Comparison of ENCODE assay signal across 1 cellular context in the genomic region with DNA sequence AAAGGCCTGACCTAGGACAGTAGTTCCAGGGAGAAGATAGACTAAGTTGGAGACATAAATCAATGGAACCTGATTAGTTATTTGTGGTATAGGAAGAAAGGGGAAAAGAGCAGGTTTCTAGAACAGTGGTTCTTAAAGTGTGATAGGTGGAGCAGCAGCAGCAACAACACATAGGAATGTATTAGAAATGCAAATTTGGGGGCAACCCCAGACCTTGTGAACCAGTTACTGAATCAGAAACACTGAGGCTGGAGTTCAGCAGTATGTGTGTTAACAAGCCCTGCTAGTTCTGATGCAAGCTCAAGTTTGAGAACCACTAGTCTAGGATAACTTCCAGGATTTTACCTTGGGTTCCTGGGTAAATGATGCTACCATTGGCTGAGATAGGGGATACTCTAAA.
TF ChIP-seq lines count a peak whose summit lies in the region.

No MANE protein-coding gene starts in this region.

TF ChIP-seq in HCT116, 20 proteins besides CTCF, POLR2A, EP300 and RAD21 (continued from another document):
- TF ChIP-seq, protein P1, sequence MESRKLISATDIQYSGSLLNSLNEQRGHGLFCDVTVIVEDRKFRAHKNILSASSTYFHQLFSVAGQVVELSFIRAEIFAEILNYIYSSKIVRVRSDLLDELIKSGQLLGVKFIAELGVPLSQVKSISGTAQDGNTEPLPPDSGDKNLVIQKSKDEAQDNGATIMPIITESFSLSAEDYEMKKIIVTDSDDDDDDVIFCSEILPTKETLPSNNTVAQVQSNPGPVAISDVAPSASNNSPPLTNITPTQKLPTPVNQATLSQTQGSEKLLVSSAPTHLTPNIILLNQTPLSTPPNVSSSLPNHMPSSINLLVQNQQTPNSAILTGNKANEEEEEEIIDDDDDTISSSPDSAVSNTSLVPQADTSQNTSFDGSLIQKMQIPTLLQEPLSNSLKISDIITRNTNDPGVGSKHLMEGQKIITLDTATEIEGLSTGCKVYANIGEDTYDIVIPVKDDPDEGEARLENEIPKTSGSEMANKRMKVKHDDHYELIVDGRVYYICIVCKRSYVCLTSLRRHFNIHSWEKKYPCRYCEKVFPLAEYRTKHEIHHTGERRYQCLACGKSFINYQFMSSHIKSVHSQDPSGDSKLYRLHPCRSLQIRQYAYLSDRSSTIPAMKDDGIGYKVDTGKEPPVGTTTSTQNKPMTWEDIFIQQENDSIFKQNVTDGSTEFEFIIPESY (IDR thresholded peaks at IDR 0.05; ENCODE audit: extremely low read depth, insufficient replicate concordance, low read length): no peak
- TF ChIP-seq EGR1 (IDR thresholded peaks at IDR 0.05; ENCODE audit: low read depth) (no peak), EZH2phosphoT487 (IDR thresholded peaks at IDR 0.05; ENCODE audit: borderline replicate concordance) (no peak), POLR2AphosphoS5 (IDR thresholded peaks at IDR 0.05; ENCODE audit: low read depth, low read length) (no peak), SP1 (IDR thresholded peaks at IDR 0.05; ENCODE audit: low read depth) (no peak)
- TF ChIP-seq, protein P2, sequence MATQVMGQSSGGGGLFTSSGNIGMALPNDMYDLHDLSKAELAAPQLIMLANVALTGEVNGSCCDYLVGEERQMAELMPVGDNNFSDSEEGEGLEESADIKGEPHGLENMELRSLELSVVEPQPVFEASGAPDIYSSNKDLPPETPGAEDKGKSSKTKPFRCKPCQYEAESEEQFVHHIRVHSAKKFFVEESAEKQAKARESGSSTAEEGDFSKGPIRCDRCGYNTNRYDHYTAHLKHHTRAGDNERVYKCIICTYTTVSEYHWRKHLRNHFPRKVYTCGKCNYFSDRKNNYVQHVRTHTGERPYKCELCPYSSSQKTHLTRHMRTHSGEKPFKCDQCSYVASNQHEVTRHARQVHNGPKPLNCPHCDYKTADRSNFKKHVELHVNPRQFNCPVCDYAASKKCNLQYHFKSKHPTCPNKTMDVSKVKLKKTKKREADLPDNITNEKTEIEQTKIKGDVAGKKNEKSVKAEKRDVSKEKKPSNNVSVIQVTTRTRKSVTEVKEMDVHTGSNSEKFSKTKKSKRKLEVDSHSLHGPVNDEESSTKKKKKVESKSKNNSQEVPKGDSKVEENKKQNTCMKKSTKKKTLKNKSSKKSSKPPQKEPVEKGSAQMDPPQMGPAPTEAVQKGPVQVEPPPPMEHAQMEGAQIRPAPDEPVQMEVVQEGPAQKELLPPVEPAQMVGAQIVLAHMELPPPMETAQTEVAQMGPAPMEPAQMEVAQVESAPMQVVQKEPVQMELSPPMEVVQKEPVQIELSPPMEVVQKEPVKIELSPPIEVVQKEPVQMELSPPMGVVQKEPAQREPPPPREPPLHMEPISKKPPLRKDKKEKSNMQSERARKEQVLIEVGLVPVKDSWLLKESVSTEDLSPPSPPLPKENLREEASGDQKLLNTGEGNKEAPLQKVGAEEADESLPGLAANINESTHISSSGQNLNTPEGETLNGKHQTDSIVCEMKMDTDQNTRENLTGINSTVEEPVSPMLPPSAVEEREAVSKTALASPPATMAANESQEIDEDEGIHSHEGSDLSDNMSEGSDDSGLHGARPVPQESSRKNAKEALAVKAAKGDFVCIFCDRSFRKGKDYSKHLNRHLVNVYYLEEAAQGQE (IDR thresholded peaks at IDR 0.05; ENCODE audit: low read depth): no peak
- TF ChIP-seq, protein P3, sequence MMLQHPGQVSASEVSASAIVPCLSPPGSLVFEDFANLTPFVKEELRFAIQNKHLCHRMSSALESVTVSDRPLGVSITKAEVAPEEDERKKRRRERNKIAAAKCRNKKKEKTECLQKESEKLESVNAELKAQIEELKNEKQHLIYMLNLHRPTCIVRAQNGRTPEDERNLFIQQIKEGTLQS (IDR thresholded peaks at IDR 0.05): no peak
